In genomic region chr17:49450181-49450580, GRCh38 we compare ENCODE assay signal across 1 cellular context.
A peak's percentile ranks its signal among the peaks of the same experiment; 100 is the strongest.
TF ChIP-seq lines count a peak whose summit lies in the region.

No MANE protein-coding gene starts in this region.

TF ChIP-seq in K562, 482 proteins besides CTCF, POLR2A, EP300 and RAD21:
- TF ChIP-seq ZNF12 (CRISPR knock-in tag; IDR thresholded peaks at IDR 0.05), result no peak
- TF ChIP-seq, protein P1, sequence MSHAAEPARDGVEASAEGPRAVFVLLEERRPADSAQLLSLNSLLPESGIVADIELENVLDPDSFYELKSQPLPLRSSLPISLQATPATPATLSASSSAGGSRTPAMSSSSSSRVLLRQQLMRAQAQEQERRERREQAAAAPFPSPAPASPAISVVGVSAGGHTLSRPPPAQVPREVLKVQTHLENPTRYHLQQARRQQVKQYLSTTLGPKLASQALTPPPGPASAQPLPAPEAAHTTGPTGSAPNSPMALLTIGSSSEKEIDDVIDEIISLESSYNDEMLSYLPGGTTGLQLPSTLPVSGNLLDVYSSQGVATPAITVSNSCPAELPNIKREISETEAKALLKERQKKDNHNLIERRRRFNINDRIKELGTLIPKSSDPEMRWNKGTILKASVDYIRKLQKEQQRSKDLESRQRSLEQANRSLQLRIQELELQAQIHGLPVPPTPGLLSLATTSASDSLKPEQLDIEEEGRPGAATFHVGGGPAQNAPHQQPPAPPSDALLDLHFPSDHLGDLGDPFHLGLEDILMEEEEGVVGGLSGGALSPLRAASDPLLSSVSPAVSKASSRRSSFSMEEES (CRISPR knock-in tag; IDR thresholded peaks at IDR 0.05), result peak; percentile 3; the same call in 1 of the 2 replicates
